ENCODE assay signal across 20 cellular contexts in the genomic region with DNA sequence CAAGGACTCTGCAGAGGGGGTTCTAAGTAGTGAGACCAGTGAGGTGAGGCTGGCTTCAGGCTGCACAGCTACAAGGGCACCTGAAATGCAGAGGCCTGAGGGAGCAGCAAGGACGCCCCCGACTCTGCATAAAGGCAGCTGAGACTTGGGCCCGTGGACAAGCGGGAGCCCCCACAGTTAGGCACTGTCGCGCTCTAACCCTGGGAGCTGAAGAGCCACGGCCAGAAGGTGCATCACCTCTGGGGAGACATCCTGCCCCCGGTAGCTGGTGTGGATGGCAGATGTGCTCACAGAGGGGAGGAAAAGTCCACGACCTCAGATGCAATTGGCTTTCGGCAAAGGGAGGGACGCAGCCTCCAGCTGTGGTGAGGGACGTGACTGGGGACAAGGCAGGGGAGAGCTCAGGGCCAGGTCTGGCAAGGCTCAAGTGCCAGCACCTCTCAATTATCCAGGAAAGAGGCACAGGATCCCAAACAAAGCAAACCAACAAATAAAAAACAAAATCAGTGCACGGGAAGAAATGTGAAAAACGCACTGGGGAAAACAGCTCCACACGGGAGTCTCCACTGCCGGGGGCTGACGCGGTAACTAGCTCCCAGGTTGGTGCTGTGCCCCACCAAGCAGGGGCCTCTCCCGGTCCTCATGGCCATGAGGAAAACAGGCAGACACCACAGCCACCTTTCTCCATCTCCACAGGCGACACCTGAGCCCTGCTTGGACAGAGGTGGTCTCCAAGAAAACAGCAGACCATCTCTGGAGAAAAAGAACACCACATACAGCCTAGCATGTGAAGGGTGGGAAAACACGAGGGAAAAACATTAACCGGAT. TPM values are rescaled to one million over a fixed set of nuclear protein-coding genes. Genes with fewer than 3 reads are reported as not detected.
A peak's percentile ranks its signal among the peaks of the same experiment; 100 is the strongest.
DNase-seq lines count a peak whose midpoint lies in the region; ATAC-seq, FAIRE-seq and TF ChIP-seq lines count a peak whose summit lies in the region.
"Had no signal": no experiment of that assay in that cellular context is flagged by ENCODE, and none has a peak within 500 bp of the region (broad histone marks: within the 10 kb centered on the region; RNA-seq: fewer than 3 reads in every experiment).

No MANE protein-coding gene starts in this region.

- no peaks in the 10 kb centered on the region for H3K4me1 ChIP-seq in kidney (ENCODE audit: control insufficient read depth in 1 of 2, insufficient read depth in 1 of 2, low read depth in 1 of 2, low read length in 2 of 2)
- no peaks in the 10 kb centered on the region for H3K4me1 ChIP-seq in osteoblast (ENCODE audit: insufficient read depth, low read length)
- H3K4me1 ChIP-seq in sigmoid colon: no peaks in the 10 kb centered on the region

- TF ChIP-seq POLR2A in sigmoid colon (IDR thresholded peaks at IDR 0.05): no peak

- H3K27ac ChIP-seq in kidney (ENCODE audit: low read depth in 2 of 2, low read length in 2 of 2): no peak overlapping the region
- no peak overlapping the region for H3K27ac ChIP-seq in osteoblast (ENCODE audit: low read depth, low read length)
- H3K27ac ChIP-seq in sigmoid colon: no peak overlapping the region
- H3K27ac ChIP-seq: C4-2B, KMS-11 had no signal

- H2AFZ ChIP-seq in osteoblast (ENCODE audit: low read length): no peak overlapping the region

- no peak for ATAC-seq in GM21723 (IDR thresholded peaks at IDR 0.05; ENCODE audit: unreplicated experiment)

- intact Hi-C loops in kidney (cut with DNase I): no loop called here
- intact Hi-C loops in sigmoid colon (cut with DNase I): no loop called here

- no peak overlapping the region for H3K4me2 ChIP-seq in osteoblast (ENCODE audit: insufficient read depth, low read length)
- H3K4me2 ChIP-seq: KMS-11 had no signal

- DNase-seq in bronchial epithelial cell (ENCODE audit: low read depth) (no peak), kidney (peak; percentile 59), osteoblast (ENCODE audit: insufficient read length, low spot score, missing footprints) (peak; percentile 69), sigmoid colon (no peak), iPS-NIHi7 (ENCODE audit: extremely low spot score) (no peak), GM19238 (ENCODE audit: insufficient read length, low spot score) (no peak)
- DNase-seq: ACHN, DMS79, NCI-H1417 treated with DMSO at 0.1 percent for 48 hours, NCI-H187 treated with DMSO at 0.1 percent for 48 hours, NCI-H345, NCI-H524 treated with DMSO at 0.1 percent for 48 hours, SHP77 had no signal

- H4K20me1 ChIP-seq in osteoblast (ENCODE audit: insufficient read depth, low read length): peaks cover 44% of the 10 kb centered on the region

- H3K9me3 ChIP-seq in kidney (ENCODE audit: control insufficient read depth in 1 of 2, low read length in 2 of 2) (no peaks in the 10 kb centered on the region), osteoblast (ENCODE audit: low read depth, low read length) (no peaks in the 10 kb centered on the region), sigmoid colon (peaks cover 0 to 3% (median 0%) of the 10 kb centered on the region in 4 donors)

- FAIRE-seq in bronchial epithelial cell (lab: Jason Lieb, UNC) (peak; percentile 64), kidney (lab: Jason Lieb, UNC) (no peak)
- FAIRE-seq: D721Med, GM12892, GM18507, H1 had no signal

- H3K27me3 ChIP-seq in bronchial epithelial cell (ENCODE audit: control insufficient read depth, insufficient read depth, low read length) (no peaks in the 10 kb centered on the region), osteoblast (ENCODE audit: insufficient read depth, low read length) (no peaks in the 10 kb centered on the region), sigmoid colon (no peaks in the 10 kb centered on the region)

- peaks cover 62% of the 10 kb centered on the region for H3K79me2 ChIP-seq in osteoblast (ENCODE audit: insufficient read depth, low read length)

- 90 to 93% methylated on average over 22 of the region's 22 CpGs for WGBS in sigmoid colon, 2 donors

- H3K9ac ChIP-seq in kidney (ENCODE audit: low read length in 2 of 2): no peak overlapping the region
- H3K9ac ChIP-seq: KMS-11 had no signal

- no peak for TF ChIP-seq EP300 in sigmoid colon (IDR thresholded peaks at IDR 0.05)

- no peak for TF ChIP-seq CTCF in bronchial epithelial cell (IDR thresholded peaks at IDR 0.05; ENCODE audit: insufficient read depth, low read length, severe bottlenecking)
- no peak for TF ChIP-seq CTCF in kidney (IDR thresholded peaks at IDR 0.05; ENCODE audit: borderline replicate concordance, extremely low read depth, insufficient read depth)
- no peak for TF ChIP-seq CTCF in osteoblast (IDR thresholded peaks at IDR 0.05; ENCODE audit: extremely low read depth, low read depth, low read length)
- TF ChIP-seq CTCF in sigmoid colon (IDR thresholded peaks at IDR 0.05): no peak

- H3K4me3 ChIP-seq in bronchial epithelial cell (ENCODE audit: low read depth, low read length): no peak overlapping the region
- no peak overlapping the region for H3K4me3 ChIP-seq in kidney (ENCODE audit: low read length in 2 of 2)
- H3K4me3 ChIP-seq in osteoblast (ENCODE audit: insufficient read depth, low read length): no peak overlapping the region
- H3K4me3 ChIP-seq in sigmoid colon: no peak overlapping the region

- H3K36me3 ChIP-seq in bronchial epithelial cell (ENCODE audit: control insufficient read depth, insufficient read depth, low read length): peaks cover 9% of the 10 kb centered on the region
- H3K36me3 ChIP-seq in kidney (ENCODE audit: control insufficient read depth in 1 of 2, insufficient read depth in 2 of 2, low read length in 2 of 2): peaks cover 0 to 5% of the 10 kb centered on the region in 2 donors
- peaks cover 46% of the 10 kb centered on the region for H3K36me3 ChIP-seq in osteoblast (ENCODE audit: insufficient read depth, low read length)
- peaks cover 3 to 62% (median 17%) of the 10 kb centered on the region in 4 donors for H3K36me3 ChIP-seq in sigmoid colon

RNA-seq across cellular contexts. Expression of a gene that starts 23.0 kb away (rescaled TPM):
- total RNA-seq in bronchial epithelial cell: 39.8 and 86.9 TPM in 2 replicates
- 28.7 TPM for total RNA-seq in kidney
- 5.8 TPM for polyA plus RNA-seq in kidney (ENCODE audit: insufficient read depth, low read depth, low replicate concordance)
- 1.1 and 1.5 TPM in 2 replicates for total RNA-seq in osteoblast
- total RNA-seq in sigmoid colon: 1 to 10 TPM; 1.6 to 3.6 (median 2.3) TPM
- 100 to 1,000 TPM in 1 of 3 donors, 10 to 100 TPM in 2; 22.2 to 111 (median 29.6) TPM for polyA plus RNA-seq in sigmoid colon

RNA-seq across cellular contexts. Expression of a gene that starts 30.4 kb away (rescaled TPM):
- total RNA-seq in bronchial epithelial cell (19.0 and 19.6 TPM in 2 replicates), kidney (23.4 TPM), osteoblast (10.9 and 14.8 TPM in 2 replicates), sigmoid colon (10 to 100 TPM; 11.4 to 31.9 (median 13.0) TPM)
- polyA plus RNA-seq in kidney (ENCODE audit: insufficient read depth, low read depth, low replicate concordance) (18.4 TPM), sigmoid colon (10 to 100 TPM in 1 of 3 donors, 1 to 10 TPM in 2; 6.6 to 15.5 (median 7.4) TPM)

Comparison
In these comparisons a context has a peak if more than half of its experiments do, and no peak if none do; other contexts are left out.
1. DNase-seq: peak in kidney (single experiment) and osteoblast (single experiment); none in bronchial epithelial cell (single experiment), sigmoid colon (single experiment), iPS-NIHi7 (single experiment) and GM19238 (single experiment).